In genomic region chr7:25765110-25765509, GRCh38 we compare ENCODE assay signal across 27 cellular contexts.
"Had no signal": no experiment of that assay in that cellular context is flagged by ENCODE, and none has a peak within 500 bp of the region (broad histone marks: within the 10 kb centered on the region; RNA-seq: fewer than 3 reads in every experiment).

No MANE protein-coding gene starts in this region.

- ATAC-seq: activated CD4-positive, CD25-positive, alpha-beta regulatory T cell treated with anti-CD3 and anti-CD28 coated beads, Interleukin-2, amount 50 U/mL, for 24 hours; activated T-helper 17 cell treated with anti-CD3 and anti-CD28 coated beads, Interleukin-2, amount 50 U/mL, for 72 hours; SK-N-SH treated with all-trans-retinoic acid at 6 μM for 48 hours had no signal

- H3K27me3 ChIP-seq: cardiac muscle cell, Peyer's patch, SJSA1 had no signal

- DNase-seq: activated CD4-positive, alpha-beta T cell treated with anti-CD3 and anti-CD28 coated beads, Interleukin-2, amount 10 ng/mL, durations not matched to agents 24 days and 14 days; activated CD4-positive, alpha-beta T cell treated with anti-CD3 and anti-CD28 coated beads, Interleukin-2, amount 50 U/mL, for 48 hours; activated gamma-delta T cell; activated naive CD4-positive, alpha-beta T cell treated with anti-CD3 and anti-CD28 coated beads for 36 hours; activated T-cell treated with anti-CD3 and anti-CD28 coated beads for 4 hours; activated T-cell treated with anti-CD3 and anti-CD28 coated beads, Interleukin-2, amount 50 U/mL, for 48 hours; amygdala; IMR-90; KG1; MV-4-11; NCI-H1092 treated with DMSO at 0.1 percent for 48 hours; NCI-H1417 treated with DMSO at 0.1 percent for 48 hours; NCI-H1694; NCI-H2029; NCI-H2107; NCI-H226; NCI-H526; NCI-H774; NK-92 treated with Interleukin-12 subunit alpha and Interleukin-12 subunit beta, amount 100 ng/mL, for 24 hours; OCI-M1; Peyer's patch; SHP77 had no signal

- H3K4me1 ChIP-seq: Peyer's patch, SJSA1 had no signal

- H3K36me3 ChIP-seq: cardiac muscle cell, Peyer's patch, SJSA1 had no signal

- H3K27ac ChIP-seq: cardiac muscle cell, Peyer's patch, SJSA1 had no signal

- H3K9me3 ChIP-seq: Peyer's patch, SJSA1 had no signal

- H3K4me3 ChIP-seq: cardiac muscle cell, Peyer's patch, SJSA1 had no signal
